8 cellular contexts compared by ENCODE assay signal in the genomic region with DNA sequence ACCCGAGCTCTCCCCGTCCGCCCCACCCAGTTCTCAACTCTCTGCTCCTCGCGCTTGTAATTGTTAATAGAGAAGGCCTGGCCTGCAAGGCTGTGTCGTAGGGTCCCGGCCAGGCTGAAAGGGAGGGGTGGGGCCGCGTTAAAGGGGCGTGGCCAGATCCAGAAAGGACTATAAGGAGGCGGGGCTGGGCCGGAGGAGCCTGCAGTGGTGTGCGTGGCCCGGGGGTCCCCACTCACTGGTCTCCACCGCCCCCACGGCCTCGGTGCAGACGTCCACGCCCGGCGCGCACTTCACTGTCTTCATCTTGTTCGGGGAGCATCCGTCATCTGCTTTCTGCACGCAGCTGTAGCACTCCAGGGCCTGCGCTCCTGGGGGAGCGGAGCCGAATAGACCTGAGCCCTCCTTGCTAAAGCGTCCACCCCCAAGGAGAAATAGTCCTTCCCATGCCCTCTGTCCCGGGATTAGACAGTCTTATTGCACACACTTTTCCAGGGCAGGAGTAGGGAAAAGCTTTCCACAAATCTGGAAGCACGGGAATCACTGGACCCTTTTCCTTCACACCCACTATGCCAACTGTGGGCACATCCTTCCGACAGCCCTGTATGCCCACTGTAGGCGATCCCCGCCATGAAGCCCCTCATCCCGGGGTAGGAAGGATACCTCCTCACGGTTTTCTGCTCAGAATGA. TPM values are rescaled to one million over a fixed set of nuclear protein-coding genes. Genes with fewer than 3 reads are reported as not detected.
DNase-seq lines count a peak whose midpoint lies in the region; ATAC-seq and TF ChIP-seq lines count a peak whose summit lies in the region.

No MANE protein-coding gene starts in this region.

- H3K27me3 Mint-ChIP-seq in CD4-positive, CD25-positive, alpha-beta regulatory T cell: peaks cover 4% of the 10 kb centered on the region

- H3K4me1 ChIP-seq in CD4-positive, CD25-positive, alpha-beta regulatory T cell (ENCODE audit: control insufficient read depth, insufficient read depth, low read length, poor library complexity, severe bottlenecking): peaks cover 35% of the 10 kb centered on the region
- no peaks in the 10 kb centered on the region for H3K4me1 ChIP-seq in cardiac muscle cell (ENCODE audit: low read depth)
- H3K4me1 ChIP-seq in prostate gland (replicated peaks): no peaks in the 10 kb centered on the region

- no peaks in the 10 kb centered on the region for H3K9me3 ChIP-seq in CD4-positive, CD25-positive, alpha-beta regulatory T cell (ENCODE audit: control insufficient read depth in 2 of 2, low read length in 2 of 2)
- no peaks in the 10 kb centered on the region for H3K9me3 ChIP-seq in cardiac muscle cell (ENCODE audit: low read depth)
- H3K9me3 ChIP-seq in prostate gland: no peaks in the 10 kb centered on the region

- no peaks in the 10 kb centered on the region for H3K27me3 ChIP-seq in CD4-positive, CD25-positive, alpha-beta regulatory T cell (ENCODE audit: control insufficient read depth, insufficient read depth, low read length)
- H3K27me3 ChIP-seq in cardiac muscle cell (peaks cover 12% of the 10 kb centered on the region), prostate gland (replicated peaks; ENCODE audit: insufficient read depth) (no peaks in the 10 kb centered on the region)

- DNase-seq in CD4-positive, CD25-positive, alpha-beta regulatory T cell: no peak
- DNase-seq in activated naive CD4-positive, alpha-beta T cell (lab: John Stamatoyannopoulos, UW): peak in 3 of 4 experiments; percentile 46 to 80 (median 63)
- peak in 1 of 2 donors; percentile 84 for DNase-seq in cardiac muscle cell (ENCODE audit: low read depth in 1 of 2, low spot score in 1 of 2)
- peak; percentile 78 for DNase-seq in prostate gland (ENCODE audit: low spot score)
- DNase-seq in islet precursor cell: no peak
- DNase-seq in NCI-H446 treated with DMSO at 0.1 percent for 48 hours (lab: John Stamatoyannopoulos, UW): no peak

- H3K36me3 ChIP-seq in CD4-positive, CD25-positive, alpha-beta regulatory T cell (ENCODE audit: control insufficient read depth, insufficient read depth, low read length): no peaks in the 10 kb centered on the region
- no peaks in the 10 kb centered on the region for H3K36me3 ChIP-seq in cardiac muscle cell
- H3K36me3 ChIP-seq in prostate gland: no peaks in the 10 kb centered on the region

- peak overlapping the region; percentile 92 to 96 (median 95) for H3K4me3 Mint-ChIP-seq in CD4-positive, CD25-positive, alpha-beta regulatory T cell

- H3K36me3 Mint-ChIP-seq in CD4-positive, CD25-positive, alpha-beta regulatory T cell: peaks cover 10% of the 10 kb centered on the region

- H3K27ac ChIP-seq in CD4-positive, CD25-positive, alpha-beta regulatory T cell (ENCODE audit: insufficient read depth, low read length, poor library complexity, severe bottlenecking): peak overlapping the region; percentile 93
- H3K27ac ChIP-seq in cardiac muscle cell: peak overlapping the region; percentile 41
- H3K27ac ChIP-seq in prostate gland: peak overlapping the region; percentile 92 to 96

- H3K4me1 Mint-ChIP-seq in CD4-positive, CD25-positive, alpha-beta regulatory T cell: peaks cover 15 to 70% (median 27%) of the 10 kb centered on the region in 4 donors

- intact Hi-C loops in prostate gland (cut with DNase I): loop anchor here (5.0 kb wide), 1 partner anchor 38 kb away; the partner anchor contains the start of gene PHLDB3

- H3K27ac Mint-ChIP-seq in CD4-positive, CD25-positive, alpha-beta regulatory T cell: peak overlapping the region; percentile 95 to 100 (median 99)

- no peaks in the 10 kb centered on the region for H3K9me3 Mint-ChIP-seq in CD4-positive, CD25-positive, alpha-beta regulatory T cell

- WGBS in prostate gland: 16% methylated on average over 34 of the region's 36 CpGs

- no peak for ATAC-seq in CD4-positive, CD25-positive, alpha-beta regulatory T cell (ENCODE audit: low read depth in 2 of 2)
- ATAC-seq in GM21381 (IDR thresholded peaks at IDR 0.05; ENCODE audit: unreplicated experiment): peak; percentile 29

- peak overlapping the region; percentile 66 for H3K4me3 ChIP-seq in CD4-positive, CD25-positive, alpha-beta regulatory T cell (ENCODE audit: low read depth, low read length)
- H3K4me3 ChIP-seq in cardiac muscle cell: peak overlapping the region; percentile 56
- peak overlapping the region; percentile 52 to 79 for H3K4me3 ChIP-seq in prostate gland

- TF ChIP-seq POLR2A in prostate gland (IDR thresholded peaks at IDR 0.05): peak; percentile 6

- TF ChIP-seq CTCF in cardiac muscle cell (IDR thresholded peaks at IDR 0.05; ENCODE audit: low read depth, low read length): no peak
- TF ChIP-seq CTCF in prostate gland (IDR thresholded peaks at IDR 0.05): no peak

- TF ChIP-seq EP300 in Ishikawa (IDR thresholded peaks at IDR 0.05; ENCODE audit: borderline replicate concordance): no peak

- TF ChIP-seq RAD21 in Ishikawa (IDR thresholded peaks at IDR 0.05; ENCODE audit: low read depth): no peak

TF ChIP-seq in Ishikawa, 13 proteins besides CTCF, POLR2A, EP300 and RAD21:
- TF ChIP-seq, protein P1, sequence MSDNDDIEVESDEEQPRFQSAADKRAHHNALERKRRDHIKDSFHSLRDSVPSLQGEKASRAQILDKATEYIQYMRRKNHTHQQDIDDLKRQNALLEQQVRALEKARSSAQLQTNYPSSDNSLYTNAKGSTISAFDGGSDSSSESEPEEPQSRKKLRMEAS (IDR thresholded peaks at IDR 0.05): no peak
- TF ChIP-seq, protein P2, sequence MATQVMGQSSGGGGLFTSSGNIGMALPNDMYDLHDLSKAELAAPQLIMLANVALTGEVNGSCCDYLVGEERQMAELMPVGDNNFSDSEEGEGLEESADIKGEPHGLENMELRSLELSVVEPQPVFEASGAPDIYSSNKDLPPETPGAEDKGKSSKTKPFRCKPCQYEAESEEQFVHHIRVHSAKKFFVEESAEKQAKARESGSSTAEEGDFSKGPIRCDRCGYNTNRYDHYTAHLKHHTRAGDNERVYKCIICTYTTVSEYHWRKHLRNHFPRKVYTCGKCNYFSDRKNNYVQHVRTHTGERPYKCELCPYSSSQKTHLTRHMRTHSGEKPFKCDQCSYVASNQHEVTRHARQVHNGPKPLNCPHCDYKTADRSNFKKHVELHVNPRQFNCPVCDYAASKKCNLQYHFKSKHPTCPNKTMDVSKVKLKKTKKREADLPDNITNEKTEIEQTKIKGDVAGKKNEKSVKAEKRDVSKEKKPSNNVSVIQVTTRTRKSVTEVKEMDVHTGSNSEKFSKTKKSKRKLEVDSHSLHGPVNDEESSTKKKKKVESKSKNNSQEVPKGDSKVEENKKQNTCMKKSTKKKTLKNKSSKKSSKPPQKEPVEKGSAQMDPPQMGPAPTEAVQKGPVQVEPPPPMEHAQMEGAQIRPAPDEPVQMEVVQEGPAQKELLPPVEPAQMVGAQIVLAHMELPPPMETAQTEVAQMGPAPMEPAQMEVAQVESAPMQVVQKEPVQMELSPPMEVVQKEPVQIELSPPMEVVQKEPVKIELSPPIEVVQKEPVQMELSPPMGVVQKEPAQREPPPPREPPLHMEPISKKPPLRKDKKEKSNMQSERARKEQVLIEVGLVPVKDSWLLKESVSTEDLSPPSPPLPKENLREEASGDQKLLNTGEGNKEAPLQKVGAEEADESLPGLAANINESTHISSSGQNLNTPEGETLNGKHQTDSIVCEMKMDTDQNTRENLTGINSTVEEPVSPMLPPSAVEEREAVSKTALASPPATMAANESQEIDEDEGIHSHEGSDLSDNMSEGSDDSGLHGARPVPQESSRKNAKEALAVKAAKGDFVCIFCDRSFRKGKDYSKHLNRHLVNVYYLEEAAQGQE (IDR thresholded peaks at IDR 0.05; ENCODE audit: low read depth): no peak
- TF ChIP-seq TCF12 (IDR thresholded peaks at IDR 0.05; ENCODE audit: low read depth) (no peak), ZBTB7A (IDR thresholded peaks at IDR 0.05; ENCODE audit: low read depth) (peak; percentile 65; the same call in 1 of the 2 replicates), TEAD4 (IDR thresholded peaks at IDR 0.05) (no peak)

RNA-seq across cellular contexts. Expression of gene LYPD3, which starts 1.2 kb away (rescaled TPM):
- 12.7 TPM for total RNA-seq in CD4-positive, CD25-positive, alpha-beta regulatory T cell
- 1 to 10 TPM; 1.8 to 6.5 (median 4.3) TPM for polyA plus RNA-seq in CD4-positive, CD25-positive, alpha-beta regulatory T cell
- total RNA-seq in cardiac muscle cell (0.67 and 3.2 TPM in 2 replicates), prostate gland (10 to 100 TPM in 1 of 2 donors, 1 to 10 TPM in 1; 9.8 to 27.6 TPM)
- 0.73 and 3.5 TPM in 2 replicates for polyA plus RNA-seq in cardiac muscle cell

RNA-seq across cellular contexts. Expression of gene PHLDB3, which starts 40.3 kb away (rescaled TPM):
- total RNA-seq in CD4-positive, CD25-positive, alpha-beta regulatory T cell: 64.1 TPM
- polyA plus RNA-seq in CD4-positive, CD25-positive, alpha-beta regulatory T cell: 1 to 10 TPM; 1.5 to 4.4 (median 3.6) TPM
- total RNA-seq in cardiac muscle cell (19.0 and 45.9 TPM in 2 replicates), prostate gland (10 to 100 TPM; 43.5 to 54.5 TPM)
- 11.2 and 20.0 TPM in 2 replicates for polyA plus RNA-seq in cardiac muscle cell

RNA-seq across cellular contexts. Expression of gene TEX101, which starts 49.5 kb away (rescaled TPM):
- total RNA-seq in CD4-positive, CD25-positive, alpha-beta regulatory T cell: not detected
- polyA plus RNA-seq in CD4-positive, CD25-positive, alpha-beta regulatory T cell: not detected
- total RNA-seq in cardiac muscle cell (not detected in 2 replicates), prostate gland (10 to 100 TPM in 1 of 2 donors, not detected in 1; 26.0 TPM)
- polyA plus RNA-seq in cardiac muscle cell: not detected in 2 replicates

Comparison
In these comparisons a context has a peak if more than half of its experiments do, and no peak if none do; other contexts are left out.
1. DNase-seq: peak in activated naive CD4-positive, alpha-beta T cell (3 of 4) and prostate gland (single experiment); none in CD4-positive, CD25-positive, alpha-beta regulatory T cell (0 of 3), islet precursor cell (single experiment) and NCI-H446 treated with DMSO at 0.1 percent for 48 hours (single experiment).
2. H3K27ac ChIP-seq: peak in every context shown above with its lines; median percentile 94 in prostate gland; 93 in CD4-positive, CD25-positive, alpha-beta regulatory T cell; 41 in cardiac muscle cell.
3. Peak in every context shown above with its lines, with median percentiles within 50 percentile points of each other: H3K4me3 ChIP-seq.